ENCODE assay signal across 18 cellular contexts in genomic region chr6:78253618-78254017, GRCh38.
"Had no signal": no experiment of that assay in that cellular context is flagged by ENCODE, and none has a peak within 500 bp of the region (broad histone marks: within the 10 kb centered on the region; RNA-seq: fewer than 3 reads in every experiment).

No MANE protein-coding gene starts in this region.

- H3K27me3 ChIP-seq: body of pancreas, colonic mucosa, tibial artery, uterus had no signal

- H3K36me3 ChIP-seq: colonic mucosa, tibial artery, uterus had no signal

- H3K27ac ChIP-seq: body of pancreas, colonic mucosa, tibial artery, uterus had no signal

- DNase-seq: activated B cell treated with CpG ODN at 0.5 μM for 24 hours; activated CD4-positive, alpha-beta T cell treated with anti-CD3 and anti-CD28 coated beads for 48 hours; activated CD8-positive, alpha-beta T cell treated with anti-CD3 and anti-CD28 coated beads for 36 hours; activated gamma-delta T cell; activated T-cell treated with anti-CD3 and anti-CD28 coated beads, Interleukin-2, amount 50 U/mL, for 4 hours; amniotic stem cell; body of pancreas; caudate nucleus; colonic mucosa; effector CD4-positive, alpha-beta T cell; foreskin fibroblast; glutamatergic neuron; mesendoderm; natural killer cell; stimulated activated naive CD4-positive, alpha-beta T cell; tibial artery; uterus had no signal

- H3K27me3 Mint-ChIP-seq: activated B cell treated with CpG ODN at 0.5 μM for 24 hours; activated CD8-positive, alpha-beta T cell treated with anti-CD3 and anti-CD28 coated beads for 36 hours; activated naive CD8-positive, alpha-beta T cell had no signal

- H3K4me3 Mint-ChIP-seq: activated B cell treated with CpG ODN at 0.5 μM for 24 hours; activated CD8-positive, alpha-beta T cell treated with anti-CD3 and anti-CD28 coated beads for 36 hours; activated naive CD8-positive, alpha-beta T cell; activated T-cell treated with anti-CD3 and anti-CD28 coated beads, Interleukin-2, amount 50 U/mL, for 4 hours; natural killer cell had no signal

- H3K4me1 ChIP-seq: body of pancreas, colonic mucosa, tibial artery, uterus had no signal

- H3K9me3 ChIP-seq: body of pancreas, colonic mucosa, tibial artery, uterus had no signal

- H3K36me3 Mint-ChIP-seq: activated naive CD8-positive, alpha-beta T cell had no signal

- H3K4me3 ChIP-seq: body of pancreas, colonic mucosa, tibial artery, uterus had no signal

- H3K4me1 Mint-ChIP-seq: activated B cell treated with CpG ODN at 0.5 μM for 24 hours, natural killer cell had no signal

- H3K27ac Mint-ChIP-seq: activated B cell treated with CpG ODN at 0.5 μM for 24 hours; activated CD8-positive, alpha-beta T cell treated with anti-CD3 and anti-CD28 coated beads for 36 hours; activated naive CD8-positive, alpha-beta T cell; natural killer cell had no signal

- ATAC-seq: activated CD8-positive, alpha-beta T cell treated with anti-CD3 and anti-CD28 coated beads for 36 hours; activated T-cell treated with anti-CD3 and anti-CD28 coated beads, Interleukin-2, amount 50 U/mL, for 4 hours; body of pancreas; natural killer cell had no signal
